Comparison of ENCODE assay signal across 15 cellular contexts in genomic region chr16:17348042-17348783, GRCh38.
A peak's percentile ranks its signal among the peaks of the same experiment; 100 is the strongest.
DNase-seq lines count a peak whose midpoint lies in the region; ATAC-seq and TF ChIP-seq lines count a peak whose summit lies in the region.
"Had no signal": no experiment of that assay in that cellular context is flagged by ENCODE, and none has a peak within 500 bp of the region (broad histone marks: within the 10 kb centered on the region; RNA-seq: fewer than 3 reads in every experiment).

No MANE protein-coding gene starts in this region.

- peak overlapping the region; percentile 97 for H3K27ac Mint-ChIP-seq in activated naive CD8-positive, alpha-beta T cell treated with anti-CD3 and anti-CD28 coated beads for 36 hours
- H3K27ac Mint-ChIP-seq in activated naive CD8-positive, alpha-beta T cell treated with anti-CD3 and anti-CD28 coated beads, Interleukin-2, amount 50 U/mL, for 24 hours, result no peak overlapping the region
- H3K27ac Mint-ChIP-seq in effector memory CD8-positive, alpha-beta T cell, result peak overlapping the region; percentile 91 to 93
- H3K27ac Mint-ChIP-seq in stimulated activated naive CD8-positive, alpha-beta T cell treated with anti-CD3 and anti-CD28 coated beads, Interleukin-15, amount 100 ng/mL, for 72 hours, result peak overlapping the region; percentile 97 to 98
- no peak overlapping the region for H3K27ac Mint-ChIP-seq in mesothelial cell of epicardium

- no peaks in the 10 kb centered on the region for H3K9me3 Mint-ChIP-seq in activated naive CD8-positive, alpha-beta T cell treated with anti-CD3 and anti-CD28 coated beads for 36 hours
- H3K9me3 Mint-ChIP-seq in activated naive CD8-positive, alpha-beta T cell treated with anti-CD3 and anti-CD28 coated beads, Interleukin-2, amount 50 U/mL, for 24 hours, result no peaks in the 10 kb centered on the region
- H3K9me3 Mint-ChIP-seq in effector memory CD8-positive, alpha-beta T cell, result no peaks in the 10 kb centered on the region
- H3K9me3 Mint-ChIP-seq in stimulated activated naive CD8-positive, alpha-beta T cell treated with anti-CD3 and anti-CD28 coated beads, Interleukin-15, amount 100 ng/mL, for 72 hours, result no peaks in the 10 kb centered on the region
- no peaks in the 10 kb centered on the region for H3K9me3 Mint-ChIP-seq in mesothelial cell of epicardium
- H3K9me3 Mint-ChIP-seq: brain had no signal

- no peak overlapping the region for H3K4me3 Mint-ChIP-seq in activated naive CD8-positive, alpha-beta T cell treated with anti-CD3 and anti-CD28 coated beads for 36 hours
- H3K4me3 Mint-ChIP-seq in activated naive CD8-positive, alpha-beta T cell treated with anti-CD3 and anti-CD28 coated beads, Interleukin-2, amount 50 U/mL, for 24 hours, result no peak overlapping the region
- H3K4me3 Mint-ChIP-seq in effector memory CD8-positive, alpha-beta T cell, result peak overlapping the region in 1 of 2 donors; percentile 38
- no peak overlapping the region for H3K4me3 Mint-ChIP-seq in stimulated activated naive CD8-positive, alpha-beta T cell treated with anti-CD3 and anti-CD28 coated beads, Interleukin-15, amount 100 ng/mL, for 72 hours
- H3K4me3 Mint-ChIP-seq in mesothelial cell of epicardium, result no peak overlapping the region
- H3K4me3 Mint-ChIP-seq: brain had no signal

- H3K4me1 Mint-ChIP-seq in activated naive CD8-positive, alpha-beta T cell treated with anti-CD3 and anti-CD28 coated beads for 36 hours, result peaks cover 58% of the 10 kb centered on the region
- H3K4me1 Mint-ChIP-seq in activated naive CD8-positive, alpha-beta T cell treated with anti-CD3 and anti-CD28 coated beads, Interleukin-2, amount 50 U/mL, for 24 hours, result peaks cover 68% of the 10 kb centered on the region
- peaks cover 55 to 61% of the 10 kb centered on the region in 2 donors for H3K4me1 Mint-ChIP-seq in effector memory CD8-positive, alpha-beta T cell (ENCODE audit: low read depth in 2 of 2)
- H3K4me1 Mint-ChIP-seq in stimulated activated naive CD8-positive, alpha-beta T cell treated with anti-CD3 and anti-CD28 coated beads, Interleukin-15, amount 100 ng/mL, for 72 hours, result peaks cover 80% of the 10 kb centered on the region
- H3K4me1 Mint-ChIP-seq in mesothelial cell of epicardium, result peaks cover 2% of the 10 kb centered on the region

- no peak for ATAC-seq in activated naive CD8-positive, alpha-beta T cell treated with anti-CD3 and anti-CD28 coated beads, Interleukin-2, amount 50 U/mL, for 24 hours
- ATAC-seq in effector memory CD8-positive, alpha-beta T cell (replicated peaks), result no peak
- ATAC-seq in stimulated activated naive CD8-positive, alpha-beta T cell treated with anti-CD3 and anti-CD28 coated beads, Interleukin-15, amount 100 ng/mL, for 72 hours, result no peak
- ATAC-seq: K562 had no signal

- H3K36me3 Mint-ChIP-seq in activated naive CD8-positive, alpha-beta T cell treated with anti-CD3 and anti-CD28 coated beads for 36 hours, result peaks cover 8% of the 10 kb centered on the region
- H3K36me3 Mint-ChIP-seq in activated naive CD8-positive, alpha-beta T cell treated with anti-CD3 and anti-CD28 coated beads, Interleukin-2, amount 50 U/mL, for 24 hours (ENCODE audit: low read depth), result no peaks in the 10 kb centered on the region
- peaks cover 12% of the 10 kb centered on the region for H3K36me3 Mint-ChIP-seq in effector memory CD8-positive, alpha-beta T cell (ENCODE audit: insufficient read depth)
- no peaks in the 10 kb centered on the region for H3K36me3 Mint-ChIP-seq in mesothelial cell of epicardium

- DNase-seq in activated naive CD8-positive, alpha-beta T cell treated with anti-CD3 and anti-CD28 coated beads for 36 hours, result no peak
- DNase-seq in activated naive CD8-positive, alpha-beta T cell treated with anti-CD3 and anti-CD28 coated beads, Interleukin-2, amount 50 U/mL, for 24 hours, result no peak
- DNase-seq in NOMO-1 treated with DMSO at 0.1 percent for 48 hours (lab: John Stamatoyannopoulos, UW; ENCODE audit: unreplicated experiment), result peak; percentile 43
- no peak for DNase-seq in effector memory CD8-positive, alpha-beta T cell
- no peak for DNase-seq in stimulated activated naive CD8-positive, alpha-beta T cell treated with anti-CD3 and anti-CD28 coated beads, Interleukin-15, amount 100 ng/mL, for 72 hours
- DNase-seq in mesothelial cell of epicardium (ENCODE audit: low spot score in 2 of 2, unreplicated experiment in 2 of 2), result no peak
- DNase-seq in NCI-H526 treated with DMSO at 0.1 percent for 48 hours (lab: John Stamatoyannopoulos, UW), result no peak
- DNase-seq in stimulated activated naive CD4-positive, alpha-beta T cell treated with Interleukin-2 at 50 U/mL for 16 hours (lab: John Stamatoyannopoulos, UW), result no peak
- DNase-seq: activated T-cell treated with anti-CD3 and anti-CD28 coated beads for 4 hours; DMS53; effector CD8-positive, alpha-beta T cell; foreskin fibroblast; NCI-H1694 had no signal

- no peaks in the 10 kb centered on the region for H3K27me3 Mint-ChIP-seq in activated naive CD8-positive, alpha-beta T cell treated with anti-CD3 and anti-CD28 coated beads for 36 hours
- no peaks in the 10 kb centered on the region for H3K27me3 Mint-ChIP-seq in activated naive CD8-positive, alpha-beta T cell treated with anti-CD3 and anti-CD28 coated beads, Interleukin-2, amount 50 U/mL, for 24 hours
- H3K27me3 Mint-ChIP-seq in effector memory CD8-positive, alpha-beta T cell, result no peaks in the 10 kb centered on the region
- no peaks in the 10 kb centered on the region for H3K27me3 Mint-ChIP-seq in stimulated activated naive CD8-positive, alpha-beta T cell treated with anti-CD3 and anti-CD28 coated beads, Interleukin-15, amount 100 ng/mL, for 72 hours
- no peaks in the 10 kb centered on the region for H3K27me3 Mint-ChIP-seq in mesothelial cell of epicardium (ENCODE audit: low read depth)

- TF ChIP-seq CTCF in mesothelial cell of epicardium (IDR thresholded peaks at IDR 0.05; ENCODE audit: unreplicated experiment), result no peak

Comparison
In these comparisons a context has a peak if more than half of its experiments do, and no peak if none do; other contexts are left out.
1. H3K27ac Mint-ChIP-seq: peak in activated naive CD8-positive, alpha-beta T cell treated with anti-CD3 and anti-CD28 coated beads for 36 hours (single experiment), effector memory CD8-positive, alpha-beta T cell (2 of 2) and stimulated activated naive CD8-positive, alpha-beta T cell treated with anti-CD3 and anti-CD28 coated beads, Interleukin-15, amount 100 ng/mL, for 72 hours (2 of 2); none in activated naive CD8-positive, alpha-beta T cell treated with anti-CD3 and anti-CD28 coated beads, Interleukin-2, amount 50 U/mL, for 24 hours (single experiment) and mesothelial cell of epicardium (single experiment).